Comparison of ENCODE assay signal across 7 cellular contexts in genomic region chr3:16467368-16467767, GRCh38. TPM values are rescaled to one million over a fixed set of nuclear protein-coding genes. Genes with fewer than 3 reads are reported as not detected.
A peak's percentile ranks its signal among the peaks of the same experiment; 100 is the strongest.
DNase-seq lines count a peak whose midpoint lies in the region; ATAC-seq and FAIRE-seq lines count a peak whose summit lies in the region.

No MANE protein-coding gene starts in this region.

- DNase-seq in stimulated activated naive B cell treated with anti-CD40 and anti-IgM and Interleukin-4, amounts not matched to agents 10 μg/mL and 1 μg/mL and 100 μg/mL, for 72 hours: peak; percentile 70
- no peak for DNase-seq in frontal cortex (ENCODE audit: low spot score in 2 of 2)
- no peak for DNase-seq in midbrain (lab: John Stamatoyannopoulos, UW)
- DNase-seq in NCI-H510A (lab: John Stamatoyannopoulos, UW): no peak

- FAIRE-seq in frontal cortex (lab: Jason Lieb, UNC): no peak

- H3K27ac Mint-ChIP-seq in activated naive CD4-positive, alpha-beta T cell treated with anti-CD3 and anti-CD28 coated beads, Interleukin-2, amount 50 U/mL, for 24 hours: peak overlapping the region; percentile 80
- peak overlapping the region; percentile 89 for H3K27ac Mint-ChIP-seq in stimulated activated naive B cell treated with anti-CD40 and anti-IgM and Interleukin-4, amounts not matched to agents 10 μg/mL and 1 μg/mL and 100 μg/mL, for 72 hours

- H3K36me3 Mint-ChIP-seq in activated naive CD4-positive, alpha-beta T cell treated with anti-CD3 and anti-CD28 coated beads, Interleukin-2, amount 50 U/mL, for 24 hours: peaks cover 33% of the 10 kb centered on the region
- H3K36me3 Mint-ChIP-seq in stimulated activated naive B cell treated with anti-CD40 and anti-IgM and Interleukin-4, amounts not matched to agents 10 μg/mL and 1 μg/mL and 100 μg/mL, for 72 hours: peaks cover 82 to 97% of the 10 kb centered on the region in 2 donors

- H3K4me3 Mint-ChIP-seq in activated naive CD4-positive, alpha-beta T cell treated with anti-CD3 and anti-CD28 coated beads, Interleukin-2, amount 50 U/mL, for 24 hours: peak overlapping the region; percentile 73
- H3K4me3 Mint-ChIP-seq in stimulated activated naive B cell treated with anti-CD40 and anti-IgM and Interleukin-4, amounts not matched to agents 10 μg/mL and 1 μg/mL and 100 μg/mL, for 72 hours: peak overlapping the region; percentile 30 to 60

- no peaks in the 10 kb centered on the region for H3K27me3 Mint-ChIP-seq in activated naive CD4-positive, alpha-beta T cell treated with anti-CD3 and anti-CD28 coated beads, Interleukin-2, amount 50 U/mL, for 24 hours
- no peaks in the 10 kb centered on the region for H3K27me3 Mint-ChIP-seq in stimulated activated naive B cell treated with anti-CD40 and anti-IgM and Interleukin-4, amounts not matched to agents 10 μg/mL and 1 μg/mL and 100 μg/mL, for 72 hours

- peaks cover 71% of the 10 kb centered on the region for H3K4me1 Mint-ChIP-seq in activated naive CD4-positive, alpha-beta T cell treated with anti-CD3 and anti-CD28 coated beads, Interleukin-2, amount 50 U/mL, for 24 hours
- H3K4me1 Mint-ChIP-seq in stimulated activated naive B cell treated with anti-CD40 and anti-IgM and Interleukin-4, amounts not matched to agents 10 μg/mL and 1 μg/mL and 100 μg/mL, for 72 hours: peaks cover 66 to 98% of the 10 kb centered on the region in 2 donors

- ATAC-seq in GM19397 (IDR thresholded peaks at IDR 0.05; ENCODE audit: unreplicated experiment) (peak; percentile 92), HG03342 (IDR thresholded peaks at IDR 0.05; ENCODE audit: unreplicated experiment) (peak; percentile 87)
- ATAC-seq in stimulated activated naive B cell treated with anti-CD40 and anti-IgM and Interleukin-4, amounts not matched to agents 10 μg/mL and 1 μg/mL and 100 μg/mL, for 72 hours (replicated peaks): peak; percentile 95 to 96

- H3K9me3 Mint-ChIP-seq in activated naive CD4-positive, alpha-beta T cell treated with anti-CD3 and anti-CD28 coated beads, Interleukin-2, amount 50 U/mL, for 24 hours: peaks cover 6% of the 10 kb centered on the region
- H3K9me3 Mint-ChIP-seq in stimulated activated naive B cell treated with anti-CD40 and anti-IgM and Interleukin-4, amounts not matched to agents 10 μg/mL and 1 μg/mL and 100 μg/mL, for 72 hours: peaks cover 5 to 15% of the 10 kb centered on the region in 2 donors

RNA-seq across cellular contexts. Expression of gene RFTN1, which starts 46.1 kb away (rescaled TPM):
- total RNA-seq in frontal cortex: 11.0 TPM
